ENCODE assay signal across 9 cellular contexts in the genomic region with DNA sequence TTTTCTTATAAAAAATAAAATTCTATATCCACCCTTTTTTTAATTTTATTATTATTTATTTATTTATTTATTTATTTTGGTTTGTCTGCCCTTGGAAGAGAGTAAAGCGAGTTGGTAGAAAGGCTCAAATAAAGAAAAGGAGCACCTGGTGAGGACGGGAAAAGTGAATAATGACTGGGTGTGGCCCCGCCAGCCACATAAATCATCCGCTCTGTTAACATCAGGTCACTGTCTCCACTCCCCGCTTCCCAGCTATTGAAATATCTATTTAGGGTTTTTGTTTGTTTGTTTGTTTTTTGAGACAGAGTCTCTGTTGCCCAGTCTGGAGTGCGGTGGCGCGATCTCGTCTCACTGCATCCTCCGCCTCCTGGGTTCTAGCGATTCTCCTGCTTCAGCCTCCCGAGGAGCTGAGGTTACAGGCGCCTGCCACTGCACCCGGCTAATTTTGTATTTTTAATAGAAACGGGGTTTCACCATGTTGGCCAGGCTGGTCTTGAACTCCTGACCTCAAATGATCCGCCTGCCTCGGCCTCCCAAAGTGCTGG. TPM values are rescaled to one million over a fixed set of nuclear protein-coding genes. Genes with fewer than 3 reads are reported as not detected.
DNase-seq lines count a peak whose midpoint lies in the region; FAIRE-seq and TF ChIP-seq lines count a peak whose summit lies in the region.
"Had no signal": no experiment of that assay in that cellular context is flagged by ENCODE, and none has a peak within 500 bp of the region (broad histone marks: within the 10 kb centered on the region; RNA-seq: fewer than 3 reads in every experiment).

No MANE protein-coding gene starts in this region.

- H3K4me3 ChIP-seq in OCI-LY3 (ENCODE audit: low read length) (peak overlapping the region; percentile 88), endothelial cell of umbilical vein (replicated peaks in 1 of 3; ENCODE audit: insufficient read depth in 1 of 3, low read depth in 1 of 3, low read length in 3 of 3) (peak overlapping the region in 2 of 3 experiments; percentile 64 to 88), sigmoid colon (peak overlapping the region; percentile 70 to 85 (median 80))

- TF ChIP-seq CTCF in OCI-LY3 (IDR thresholded peaks at IDR 0.05; ENCODE audit: low read depth, low read length), result no peak
- no peak for TF ChIP-seq CTCF in endothelial cell of umbilical vein (IDR thresholded peaks at IDR 0.05; ENCODE audit: extremely low read depth in 1 of 2, insufficient read depth in 1 of 2, low read depth in 1 of 2, low read length in 2 of 2)
- TF ChIP-seq CTCF in sigmoid colon (IDR thresholded peaks at IDR 0.05), result no peak

- H4K20me1 ChIP-seq in OCI-LY3 (ENCODE audit: insufficient read depth, low read length) (no peaks in the 10 kb centered on the region), endothelial cell of umbilical vein (replicated peaks; ENCODE audit: control insufficient read depth, extremely low read depth, insufficient read depth, low read length) (no peaks in the 10 kb centered on the region)

- TSS peak; percentile 42 for BruUV-seq in endothelial cell of umbilical vein (replicated peaks; lab: Mats Ljungman, UMichigan)

- no peak for FAIRE-seq in endothelial cell of umbilical vein (lab: Jason Lieb, UNC)
- FAIRE-seq: A204.1 had no signal

- POLR2A ChIA-PET in endothelial cell of umbilical vein (lab: Charles Lee), result no interaction called here

- peak overlapping the region; percentile 93 for H3K4me2 ChIP-seq in OCI-LY3 (ENCODE audit: low read length)
- H3K4me2 ChIP-seq in endothelial cell of umbilical vein (ENCODE audit: insufficient read depth, low read length), result peak overlapping the region; percentile 95

- no peaks in the 10 kb centered on the region for H3K9me1 ChIP-seq in endothelial cell of umbilical vein (replicated peaks; ENCODE audit: control insufficient read depth, extremely low read depth, insufficient read depth, low read length)

- 65 to 77% methylated on average over 17 of the region's 17 CpGs for WGBS in sigmoid colon, 2 donors

- H3K36me3 ChIP-seq in OCI-LY3 (replicated peaks; ENCODE audit: low read depth, low read length) (no peaks in the 10 kb centered on the region), endothelial cell of umbilical vein (ENCODE audit: control insufficient read depth in 2 of 2, extremely low read depth in 1 of 2, insufficient read depth in 2 of 2, low read length in 2 of 2) (no peaks in the 10 kb centered on the region), sigmoid colon (no peaks in the 10 kb centered on the region)

- peak overlapping the region; percentile 82 for H3K9ac ChIP-seq in OCI-LY3 (ENCODE audit: low read length)
- peak overlapping the region; percentile 20 for H3K9ac ChIP-seq in endothelial cell of umbilical vein (replicated peaks; ENCODE audit: extremely low read depth, insufficient read depth, low read length)

- CTCF ChIA-PET in endothelial cell of umbilical vein (lab: Charles Lee), result interaction anchor here (1.0 to 5.3 kb wide), 5 partner anchors 24 to 129 kb away, joined by 3 to 38 read pairs (median 5); a partner anchor contains a TSS

- peak; percentile 40 for DNase-seq in DMS53 (lab: John Stamatoyannopoulos, UW)
- no peak for DNase-seq in DMS53 treated with DMSO at 0.1 percent for 48 hours (lab: John Stamatoyannopoulos, UW; ENCODE audit: unreplicated experiment)
- no peak for DNase-seq in endothelial cell of umbilical vein (ENCODE audit: low read depth, low spot score)
- DNase-seq in sigmoid colon, result no peak
- no peak for DNase-seq in amniotic stem cell (lab: John Stamatoyannopoulos, UW)
- no peak for DNase-seq in HK-2 (ENCODE audit: unreplicated experiment)
- no peak for DNase-seq in SKM-1 treated with dmso at 0.1 percent for 144 hours (lab: John Stamatoyannopoulos, UW; ENCODE audit: unreplicated experiment)

- no peak for TF ChIP-seq EP300 in sigmoid colon (IDR thresholded peaks at IDR 0.05)

- H3K9me3 ChIP-seq in OCI-LY3 (ENCODE audit: insufficient read depth, low read length), result no peaks in the 10 kb centered on the region
- H3K9me3 ChIP-seq in endothelial cell of umbilical vein (replicated peaks; ENCODE audit: control insufficient read depth, insufficient read depth, low read length), result no peaks in the 10 kb centered on the region
- H3K9me3 ChIP-seq in sigmoid colon, result no peaks in the 10 kb centered on the region

- TF ChIP-seq POLR2A in endothelial cell of umbilical vein (IDR thresholded peaks at IDR 0.05; ENCODE audit: low read depth, low read length), result no peak
- no peak for TF ChIP-seq POLR2A in sigmoid colon (IDR thresholded peaks at IDR 0.05)

- H2AFZ ChIP-seq in OCI-LY3 (ENCODE audit: low read depth, low read length) (no peak overlapping the region), endothelial cell of umbilical vein (ENCODE audit: low read depth, low read length) (peak overlapping the region; percentile 90)

- intact Hi-C loops in endothelial cell of umbilical vein (cut with micrococcal nuclease), result loop anchor here (2.0 kb wide), 1 partner anchor 37 kb away; no protein-coding TSS in a partner anchor
- intact Hi-C loops in sigmoid colon (cut with DNase I), result loop anchor here (2.0 kb wide), 2 partner anchors 35 to 65 kb away; no protein-coding TSS in a partner anchor

- H3K4me1 ChIP-seq in OCI-LY3 (ENCODE audit: low read length) (peaks cover 7% of the 10 kb centered on the region), endothelial cell of umbilical vein (ENCODE audit: control insufficient read depth, extremely low read depth, insufficient read depth, low read length) (peaks cover 15% of the 10 kb centered on the region), sigmoid colon (peaks cover 0 to 28% (median 23%) of the 10 kb centered on the region in 4 donors)

- H3K27me3 ChIP-seq in OCI-LY3 (ENCODE audit: low read depth, low read length), result no peaks in the 10 kb centered on the region
- no peaks in the 10 kb centered on the region for H3K27me3 ChIP-seq in endothelial cell of umbilical vein (ENCODE audit: control insufficient read depth in 2 of 2, insufficient read depth in 2 of 2, low read length in 2 of 2)
- H3K27me3 ChIP-seq in sigmoid colon, result no peaks in the 10 kb centered on the region

- H3K27ac ChIP-seq in OCI-LY3 (ENCODE audit: low read length), result no peak overlapping the region
- H3K27ac ChIP-seq in endothelial cell of umbilical vein (ENCODE audit: insufficient read depth, low read depth, low read length), result no peak overlapping the region
- no peak overlapping the region for H3K27ac ChIP-seq in sigmoid colon

- dilution Hi-C loops in endothelial cell of umbilical vein (cut with MboI; ENCODE audit: extremely low pct_ligation_motif_present, low sequenced_read_pairs), result no loop called here

- peaks cover 47% of the 10 kb centered on the region for H3K79me2 ChIP-seq in OCI-LY3 (ENCODE audit: low read length)
- H3K79me2 ChIP-seq in endothelial cell of umbilical vein (ENCODE audit: control insufficient read depth, insufficient read depth, low read length), result peaks cover 41% of the 10 kb centered on the region

TF ChIP-seq in endothelial cell of umbilical vein, 7 proteins besides CTCF, POLR2A, EP300 and RAD21 (continues in another document):
- TF ChIP-seq FOS (IDR thresholded peaks at IDR 0.05; ENCODE audit: borderline replicate concordance, insufficient read depth, low read length) (no peak), EZH2 (IDR thresholded peaks at IDR 0.05; ENCODE audit: borderline replicate concordance, low read depth, low read length, severe bottlenecking) (no peak), POLR2AphosphoS5 (IDR thresholded peaks at IDR 0.05; ENCODE audit: insufficient read depth, low read depth, low read length) (no peak), JUN (IDR thresholded peaks at IDR 0.05; ENCODE audit: borderline replicate concordance, insufficient read depth, insufficient read length, low read depth) (no peak), GATA2 (IDR thresholded peaks at IDR 0.05; ENCODE audit: insufficient read depth, insufficient read length, low read depth, low read length) (no peak)
- TF ChIP-seq, protein P1, sequence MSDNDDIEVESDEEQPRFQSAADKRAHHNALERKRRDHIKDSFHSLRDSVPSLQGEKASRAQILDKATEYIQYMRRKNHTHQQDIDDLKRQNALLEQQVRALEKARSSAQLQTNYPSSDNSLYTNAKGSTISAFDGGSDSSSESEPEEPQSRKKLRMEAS (IDR thresholded peaks at IDR 0.05; ENCODE audit: insufficient read depth, insufficient read length), result no peak

RNA-seq across cellular contexts. Expression of a gene that starts 0.8 kb away (rescaled TPM):
- total RNA-seq in endothelial cell of umbilical vein (15.0 and 16.7 TPM in 2 replicates), sigmoid colon (1 to 10 TPM; 1.1 to 5.8 (median 2.6) TPM)
- polyA plus RNA-seq in endothelial cell of umbilical vein (8.9 and 15.7 TPM in 2 replicates), sigmoid colon (1 to 10 TPM in 2 of 3 donors, under 1 TPM in 1; 0.46 to 2.4 (median 1.8) TPM)
- polyA plus RNA-seq in endothelial cell of umbilical vein (2011; cell fraction: cytosol; rRNA removed), result 18.4 and 25.2 TPM in 2 replicates
- 9.8 and 10.9 TPM in 2 replicates for polyA plus RNA-seq in endothelial cell of umbilical vein (2011; cell fraction: nucleus; rRNA removed)
- 68.4 and 83.6 TPM in 2 replicates for polyA plus RNA-seq in endothelial cell of umbilical vein (2012)
- 1.8 and 2.2 TPM in 2 replicates for polyA minus RNA-seq in endothelial cell of umbilical vein
- 4.7 TPM for polyA minus RNA-seq in endothelial cell of umbilical vein (2011; cell fraction: cytosol; rRNA and poly(A)+ RNA removed)
- polyA minus RNA-seq in endothelial cell of umbilical vein (2011; cell fraction: nucleus; rRNA and poly(A)+ RNA removed), result 1.1 and 3.5 TPM in 2 replicates

RNA-seq across cellular contexts. Expression of a gene that starts 0.9 kb away (rescaled TPM):
- 4.8 and 5.3 TPM in 2 replicates for total RNA-seq in endothelial cell of umbilical vein
- 2.0 and 2.1 TPM in 2 replicates for polyA plus RNA-seq in endothelial cell of umbilical vein
- polyA plus RNA-seq in endothelial cell of umbilical vein (2011; cell fraction: cytosol; rRNA removed), result 1.5 and 1.6 TPM in 2 replicates
- 1.7 and 2.1 TPM in 2 replicates for polyA plus RNA-seq in endothelial cell of umbilical vein (2011; cell fraction: nucleus; rRNA removed)
- polyA plus RNA-seq in endothelial cell of umbilical vein (2012), result 3.8 and 4.6 TPM in 2 replicates
- 4.0 and 4.2 TPM in 2 replicates for polyA minus RNA-seq in endothelial cell of umbilical vein
- 5.8 TPM for polyA minus RNA-seq in endothelial cell of umbilical vein (2011; cell fraction: cytosol; rRNA and poly(A)+ RNA removed)
- 4.4 and 6.4 TPM in 2 replicates for polyA minus RNA-seq in endothelial cell of umbilical vein (2011; cell fraction: nucleus; rRNA and poly(A)+ RNA removed)
- total RNA-seq in sigmoid colon, result 1 to 10 TPM; 4.9 to 7.1 (median 6.1) TPM
- polyA plus RNA-seq in sigmoid colon, result 1 to 10 TPM in 2 of 3 donors, under 1 TPM in 1; 0.92 to 2.8 (median 2.4) TPM

RNA-seq across cellular contexts. Expression of a gene that starts 53.9 kb away (rescaled TPM):
- total RNA-seq in endothelial cell of umbilical vein (21.3 and 22.7 TPM in 2 replicates), sigmoid colon (10 to 100 TPM; 15.5 to 23.7 (median 19.2) TPM)
- polyA plus RNA-seq in endothelial cell of umbilical vein (4.2 and 6.0 TPM in 2 replicates), sigmoid colon (10 to 100 TPM in 1 of 3 donors, 1 to 10 TPM in 2; 8.0 to 10.4 (median 9.0) TPM)
- 7.8 and 8.1 TPM in 2 replicates for polyA plus RNA-seq in endothelial cell of umbilical vein (2011; cell fraction: cytosol; rRNA removed)
- polyA plus RNA-seq in endothelial cell of umbilical vein (2011; cell fraction: nucleus; rRNA removed), result 7.4 and 10.6 TPM in 2 replicates
- 17.4 and 19.9 TPM in 2 replicates for polyA plus RNA-seq in endothelial cell of umbilical vein (2012)
- polyA minus RNA-seq in endothelial cell of umbilical vein, result 11.6 and 13.2 TPM in 2 replicates
- polyA minus RNA-seq in endothelial cell of umbilical vein (2011; cell fraction: cytosol; rRNA and poly(A)+ RNA removed), result 7.7 TPM
- 7.3 and 10.1 TPM in 2 replicates for polyA minus RNA-seq in endothelial cell of umbilical vein (2011; cell fraction: nucleus; rRNA and poly(A)+ RNA removed)
